In the genomic region with DNA sequence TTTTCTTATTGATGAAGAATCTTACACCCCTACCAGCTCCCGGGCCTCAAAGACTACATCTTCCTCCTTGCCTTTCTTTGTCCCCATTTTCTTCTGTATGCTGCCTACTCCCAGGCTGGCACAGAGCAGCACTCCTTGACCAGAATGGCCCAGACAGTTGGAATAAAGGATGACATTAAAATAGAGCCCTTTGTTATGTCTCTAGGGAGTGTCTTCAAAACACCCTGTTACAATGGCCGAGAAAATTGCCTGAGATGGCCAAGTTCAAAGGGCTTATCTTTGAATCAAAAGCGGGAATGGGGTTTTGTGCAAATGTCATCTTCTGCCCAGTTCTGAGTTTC, we compare ENCODE assay signal across 16 cellular contexts.
DNase-seq lines count a peak whose midpoint lies in the region; ATAC-seq and TF ChIP-seq lines count a peak whose summit lies in the region.
"Had no signal": no experiment of that assay in that cellular context is flagged by ENCODE, and none has a peak within 500 bp of the region (broad histone marks: within the 10 kb centered on the region; RNA-seq: fewer than 3 reads in every experiment).

No MANE protein-coding gene starts in this region.

- H3K27ac ChIP-seq in heart left ventricle (peak overlapping the region; percentile 42 to 93 (median 78)), epithelial cell of prostate (peak overlapping the region; percentile 92), transverse colon (peak overlapping the region; percentile 34 to 62 (median 42))
- H3K27ac ChIP-seq: 22Rv1, neural progenitor cell had no signal

- DNase-seq in heart left ventricle (no peak), left ventricle myocardium superior (no peak), epithelial cell of prostate (ENCODE audit: low read depth, low spot score) (no peak), natural killer cell (no peak), transverse colon (no peak), NCI-H146 (lab: John Stamatoyannopoulos, UW) (no peak), chondrocyte (ENCODE audit: low spot score) (no peak)
- DNase-seq: activated CD8-positive, alpha-beta T cell treated with anti-CD3 and anti-CD28 coated beads for 36 hours; CD4-positive, CD25-positive, alpha-beta regulatory T cell; NCI-H1417 treated with DMSO at 0.1 percent for 48 hours had no signal

- H3K27me3 Mint-ChIP-seq in natural killer cell (ENCODE audit: low read depth in 2 of 2) (no peaks in the 10 kb centered on the region), chondrocyte (ENCODE audit: low read depth) (no peaks in the 10 kb centered on the region)
- H3K27me3 Mint-ChIP-seq: activated CD8-positive, alpha-beta T cell treated with anti-CD3 and anti-CD28 coated beads for 36 hours; activated T-helper 17 cell treated with anti-CD3 and anti-CD28 coated beads, Interleukin-2, amount 50 U/mL, for 72 hours; stimulated activated memory B cell treated with anti-CD40 and anti-IgM and Interleukin-4, amounts not matched to agents 10 μg/mL and 1 μg/mL and 100 μg/mL, for 72 hours had no signal

- in situ Hi-C loops in transverse colon (cut with MboI; ENCODE audit: low pct_ligation_motif_present in 1 of 4, low pct_unique_long_range_greater_than_20kb in 1 of 4, low sequenced_read_pairs in 3 of 4) = no loop called here

- peaks cover 0 to 4% (median 0%) of the 10 kb centered on the region in 12 donors for H3K9me3 ChIP-seq in heart left ventricle
- H3K9me3 ChIP-seq in transverse colon = no peaks in the 10 kb centered on the region
- H3K9me3 ChIP-seq: adrenal gland had no signal

- H3K4me3 Mint-ChIP-seq in natural killer cell = peak overlapping the region; percentile 9
- H3K4me3 Mint-ChIP-seq in chondrocyte (ENCODE audit: unreplicated experiment) = no peak overlapping the region
- H3K4me3 Mint-ChIP-seq: activated CD8-positive, alpha-beta T cell treated with anti-CD3 and anti-CD28 coated beads for 36 hours; activated T-helper 17 cell treated with anti-CD3 and anti-CD28 coated beads, Interleukin-2, amount 50 U/mL, for 72 hours; neural progenitor cell; stimulated activated memory B cell treated with anti-CD40 and anti-IgM and Interleukin-4, amounts not matched to agents 10 μg/mL and 1 μg/mL and 100 μg/mL, for 72 hours had no signal

- H3K9me3 Mint-ChIP-seq in natural killer cell (no peaks in the 10 kb centered on the region), chondrocyte (ENCODE audit: low read depth) (peaks cover 3% of the 10 kb centered on the region)
- H3K9me3 Mint-ChIP-seq: activated CD8-positive, alpha-beta T cell treated with anti-CD3 and anti-CD28 coated beads for 36 hours; activated T-helper 17 cell treated with anti-CD3 and anti-CD28 coated beads, Interleukin-2, amount 50 U/mL, for 72 hours; neural progenitor cell; stimulated activated memory B cell treated with anti-CD40 and anti-IgM and Interleukin-4, amounts not matched to agents 10 μg/mL and 1 μg/mL and 100 μg/mL, for 72 hours had no signal

- H3K4me3 ChIP-seq in heart left ventricle (no peak overlapping the region), transverse colon (no peak overlapping the region)
- H3K4me3 ChIP-seq: adrenal gland, neural progenitor cell had no signal

- TF ChIP-seq POLR2A in heart left ventricle (IDR thresholded peaks at IDR 0.05) = no peak
- TF ChIP-seq POLR2A in transverse colon (IDR thresholded peaks at IDR 0.05) = no peak

- peaks cover 84 to 85% of the 10 kb centered on the region in 2 donors for H3K4me1 Mint-ChIP-seq in natural killer cell
- peaks cover 44% of the 10 kb centered on the region for H3K4me1 Mint-ChIP-seq in chondrocyte (ENCODE audit: low read depth)
- H3K4me1 Mint-ChIP-seq: activated T-helper 17 cell treated with anti-CD3 and anti-CD28 coated beads, Interleukin-2, amount 50 U/mL, for 72 hours had no signal

- H3K36me3 Mint-ChIP-seq in natural killer cell = no peaks in the 10 kb centered on the region
- no peaks in the 10 kb centered on the region for H3K36me3 Mint-ChIP-seq in chondrocyte (ENCODE audit: low read depth)
- H3K36me3 Mint-ChIP-seq: CD4-positive, CD25-positive, alpha-beta regulatory T cell; neural progenitor cell; stimulated activated memory B cell treated with anti-CD40 and anti-IgM and Interleukin-4, amounts not matched to agents 10 μg/mL and 1 μg/mL and 100 μg/mL, for 72 hours had no signal

- intact Hi-C loops in heart left ventricle (cut with DNase I) = loop anchor here in 5 of 10 donors (5.0 to 10.0 kb wide), 4 partner anchors 45 to 130 kb away; no protein-coding TSS in a partner anchor
- intact Hi-C loops in left ventricle myocardium superior (cut with micrococcal nuclease) = no loop called here
- intact Hi-C loops in natural killer cell (cut with micrococcal nuclease) = no loop called here
- intact Hi-C loops in transverse colon (cut with DNase I; ENCODE audit: low total_unique reads) = no loop called here

- peaks cover 19 to 89% (median 77%) of the 10 kb centered on the region in 12 donors for H3K4me1 ChIP-seq in heart left ventricle
- peaks cover 0 to 48% (median 8%) of the 10 kb centered on the region in 4 donors for H3K4me1 ChIP-seq in transverse colon
- H3K4me1 ChIP-seq: neural progenitor cell had no signal

- H3K27me3 ChIP-seq in heart left ventricle (no peaks in the 10 kb centered on the region), transverse colon (no peaks in the 10 kb centered on the region)
- H3K27me3 ChIP-seq: neural progenitor cell had no signal

- H3K27ac Mint-ChIP-seq in natural killer cell (peak overlapping the region; percentile 50 to 80), chondrocyte (ENCODE audit: unreplicated experiment) (no peak overlapping the region)
- H3K27ac Mint-ChIP-seq: activated CD8-positive, alpha-beta T cell treated with anti-CD3 and anti-CD28 coated beads for 36 hours; activated T-helper 17 cell treated with anti-CD3 and anti-CD28 coated beads, Interleukin-2, amount 50 U/mL, for 72 hours; CD4-positive, CD25-positive, alpha-beta regulatory T cell; neural progenitor cell; stimulated activated memory B cell treated with anti-CD40 and anti-IgM and Interleukin-4, amounts not matched to agents 10 μg/mL and 1 μg/mL and 100 μg/mL, for 72 hours had no signal

- TF ChIP-seq CTCF in heart left ventricle (IDR thresholded peaks at IDR 0.05) (no peak), natural killer cell (IDR thresholded peaks at IDR 0.05) (no peak), transverse colon (IDR thresholded peaks at IDR 0.05) (no peak), chondrocyte (IDR thresholded peaks at IDR 0.05) (no peak)

- WGBS in heart left ventricle, 4 donors = 53 to 86% (median 81%) methylated on average over 3 of the region's 3 CpGs
- 83% methylated on average over 1 to 3 of the region's 3 CpGs for WGBS in transverse colon (ENCODE audit: low coverage in 1 of 2), 2 donors

- ATAC-seq in heart left ventricle (no peak), left ventricle myocardium superior (no peak), natural killer cell (no peak), HG03135 (IDR thresholded peaks at IDR 0.05; ENCODE audit: unreplicated experiment) (no peak)
- ATAC-seq: activated CD8-positive, alpha-beta T cell treated with anti-CD3 and anti-CD28 coated beads for 36 hours; activated T-helper 17 cell treated with anti-CD3 and anti-CD28 coated beads, Interleukin-2, amount 50 U/mL, for 72 hours; stimulated activated memory B cell treated with anti-CD40 and anti-IgM and Interleukin-4, amounts not matched to agents 10 μg/mL and 1 μg/mL and 100 μg/mL, for 72 hours had no signal

- TF ChIP-seq EP300 in transverse colon (IDR thresholded peaks at IDR 0.05; ENCODE audit: low read depth) = no peak

- no peaks in the 10 kb centered on the region for H3K36me3 ChIP-seq in heart left ventricle
- H3K36me3 ChIP-seq in transverse colon = no peaks in the 10 kb centered on the region
- H3K36me3 ChIP-seq: adrenal gland, neural progenitor cell had no signal
